1 cellular context compared by ENCODE assay signal in genomic region chr6:17640477-17640917, GRCh38.
TF ChIP-seq lines count a peak whose summit lies in the region.

No MANE protein-coding gene starts in this region.

TF ChIP-seq in K562, 482 proteins besides CTCF, POLR2A, EP300 and RAD21 (continued from another document):
- TF ChIP-seq ZNF592 (IDR thresholded peaks at IDR 0.05), result no peak
- TF ChIP-seq KDM2B (CRISPR knock-in tag; IDR thresholded peaks at IDR 0.05), result no peak
- TF ChIP-seq HNRNPH1 (optimal IDR thresholded peaks at IDR 0.05; ENCODE audit: low read depth, low read length), result no peak
- no peak for TF ChIP-seq TSC22D4 (tag; IDR thresholded peaks at IDR 0.05)
- no peak for TF ChIP-seq ERF (CRISPR knock-in tag; IDR thresholded peaks at IDR 0.05)
- TF ChIP-seq XRCC4 (IDR thresholded peaks at IDR 0.05; ENCODE audit: extremely low read depth, insufficient read depth, insufficient read length), result no peak
